Comparison of ENCODE assay signal across 27 cellular contexts in the genomic region with DNA sequence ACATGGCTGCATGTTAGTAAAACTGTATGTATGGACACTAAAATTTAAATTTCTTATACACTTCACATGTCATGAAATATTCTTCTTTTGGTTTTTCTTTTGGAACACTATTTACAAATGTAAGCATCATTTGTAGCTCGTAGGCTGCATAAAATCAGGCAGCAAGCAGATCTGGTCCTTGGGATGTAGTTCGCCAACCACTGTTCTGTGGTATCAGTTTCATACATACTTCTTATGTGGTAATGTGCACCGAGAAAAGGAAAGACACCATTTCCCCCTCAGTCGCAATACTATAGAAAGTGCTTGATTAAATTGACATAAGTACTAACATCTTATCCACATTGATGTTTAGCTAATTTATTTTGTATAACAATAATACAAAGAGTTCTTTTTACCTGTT.
"Had no signal": no experiment of that assay in that cellular context is flagged by ENCODE, and none has a peak within 500 bp of the region (broad histone marks: within the 10 kb centered on the region; RNA-seq: fewer than 3 reads in every experiment).

No MANE protein-coding gene starts in this region.

- DNase-seq: stimulated activated CD4-positive, alpha-beta T cell treated with anti-CD3 and anti-CD28 coated beads, Interleukin-2, amount 100 ng/mL, for 48 hours; stimulated activated CD4-positive, alpha-beta T cell treated with anti-CD3 and anti-CD28 coated beads, Interleukin-4, amount 100 ng/mL, for 1 hour; stimulated activated CD4-positive, alpha-beta T cell treated with anti-CD3 and anti-CD28 coated beads, Interleukin-4, amount 100 ng/mL, for 24 hours; stimulated activated CD4-positive, alpha-beta T cell treated with anti-CD3 and anti-CD28 coated beads, Interleukin-4, amount 100 ng/mL, for 4 hours; stimulated activated CD8-positive, alpha-beta memory T cell treated with anti-CD3 and anti-CD28 coated beads, Interleukin-4, amount 100 ng/mL, for 48 hours; stimulated activated naive B cell treated with anti-CD40 and anti-IgM and Interleukin-4, amounts not matched to agents 10 μg/mL and 1 μg/mL and 100 μg/mL, for 72 hours; stimulated activated naive CD4-positive, alpha-beta T cell; stimulated activated naive CD4-positive, alpha-beta T cell treated with Interleukin-2 at 50 U/mL for 16 hours; stimulated activated naive CD8-positive, alpha-beta T cell treated with anti-CD3 and anti-CD28 coated beads, Interleukin-15, amount 100 ng/mL, for 72 hours; stimulated activated naive CD8-positive, alpha-beta T cell treated with anti-CD3 and anti-CD28 coated beads, Interleukin-15, Interleukin-2, amounts not matched to agents 100 U/mL and 50 U/mL, for 24 hours; stomach; substantia nigra; testis; thyroid gland; tibial artery; transverse colon; trophoblast cell; upper lobe of left lung; upper lobe of right lung; uterus had no signal

- H3K27me3 ChIP-seq: stomach, suprapubic skin, testis, thyroid gland, tibial artery, tibial nerve, transverse colon, upper lobe of left lung, upper lobe of right lung, uterus, vagina had no signal

- H3K4me1 ChIP-seq: stomach, suprapubic skin, testis, thyroid gland, tibial artery, tibial nerve, transverse colon, upper lobe of left lung, upper lobe of right lung, uterus, vagina had no signal

- H3K4me3 ChIP-seq: stomach, suprapubic skin, testis, thoracic aorta, thyroid gland, tibial artery, tibial nerve, transverse colon, upper lobe of left lung, upper lobe of right lung, uterus, vagina had no signal

- ATAC-seq: stimulated activated effector memory CD8-positive, alpha-beta T cell treated with anti-CD3 and anti-CD28 coated beads, Interleukin-12 subunit alpha, Interleukin-12 subunit beta, amount 100 ng/mL, for 72 hours; stimulated activated memory B cell treated with anti-CD40 and anti-IgM and Interleukin-4, amounts not matched to agents 10 μg/mL and 1 μg/mL and 100 μg/mL, for 72 hours; stimulated activated naive B cell treated with anti-CD40 and anti-IgM and Interleukin-4, amounts not matched to agents 10 μg/mL and 1 μg/mL and 100 μg/mL, for 72 hours; stimulated activated naive CD8-positive, alpha-beta T cell treated with anti-CD3 and anti-CD28 coated beads, Interleukin-15, amount 100 ng/mL, for 72 hours; stimulated activated naive CD8-positive, alpha-beta T cell treated with anti-CD3 and anti-CD28 coated beads, Interleukin-15, Interleukin-2, amounts not matched to agents 100 U/mL and 50 U/mL, for 24 hours; upper lobe of right lung had no signal

- H3K27ac ChIP-seq: stomach, suprapubic skin, testis, thoracic aorta, thyroid gland, tibial artery, tibial nerve, transverse colon, upper lobe of left lung, upper lobe of right lung, uterus, vagina had no signal

- H3K36me3 ChIP-seq: stomach, suprapubic skin, thoracic aorta, thyroid gland, tibial artery, tibial nerve, transverse colon, upper lobe of left lung, upper lobe of right lung, uterus, vagina had no signal

- FAIRE-seq: urothelium cell line had no signal

- H3K9me3 ChIP-seq: stomach, suprapubic skin, testis, thoracic aorta, thyroid gland, tibial artery, tibial nerve, transverse colon, upper lobe of left lung, upper lobe of right lung, uterus, vagina had no signal
